17 cellular contexts compared by ENCODE assay signal in the genomic region with DNA sequence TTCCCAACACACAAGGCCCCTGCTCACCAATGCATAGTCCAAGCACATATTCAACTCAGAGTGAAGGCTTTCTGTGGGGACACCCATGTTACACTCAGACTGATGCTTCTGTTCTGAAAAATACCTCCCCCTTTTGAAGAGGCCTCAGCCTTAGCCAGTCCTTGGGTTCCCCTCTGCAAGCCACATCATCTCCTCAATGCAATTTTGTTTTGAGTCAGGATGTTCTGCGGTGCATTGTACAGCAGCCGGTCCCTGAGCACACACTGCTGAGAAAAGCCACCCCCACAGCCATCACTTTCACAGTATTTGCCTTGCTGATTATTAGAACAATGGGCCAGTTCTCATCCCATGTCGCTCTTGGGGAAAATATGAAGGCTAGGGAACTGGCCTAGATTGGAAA.
A peak's percentile ranks its signal among the peaks of the same experiment; 100 is the strongest.
DNase-seq lines count a peak whose midpoint lies in the region; ATAC-seq and TF ChIP-seq lines count a peak whose summit lies in the region.
"Had no signal": no experiment of that assay in that cellular context is flagged by ENCODE, and none has a peak within 500 bp of the region (broad histone marks: within the 10 kb centered on the region; RNA-seq: fewer than 3 reads in every experiment).

No MANE protein-coding gene starts in this region.

- TF ChIP-seq POLR2A in spleen (IDR thresholded peaks at IDR 0.05), result no peak

- H3K27ac ChIP-seq in spleen, result no peak overlapping the region
- H3K27ac ChIP-seq: body of pancreas, upper lobe of right lung had no signal

- H3K9me3 ChIP-seq in spleen, result no peaks in the 10 kb centered on the region
- H3K9me3 ChIP-seq: body of pancreas, upper lobe of right lung had no signal

- H3K36me3 ChIP-seq in spleen, result no peaks in the 10 kb centered on the region
- H3K36me3 ChIP-seq: upper lobe of right lung had no signal

- no peaks in the 10 kb centered on the region for H3K4me1 ChIP-seq in spleen
- H3K4me1 ChIP-seq: body of pancreas, upper lobe of right lung had no signal

- TF ChIP-seq CTCF in GM10266 (IDR thresholded peaks at IDR 0.05; ENCODE audit: control insufficient read depth, insufficient read depth, low read depth, missing control alignments), result no peak
- no peak for TF ChIP-seq CTCF in spleen (IDR thresholded peaks at IDR 0.05 in 8 of 11, conservative IDR thresholded peaks at IDR 0.05 in 3 of 11)

- no peaks in the 10 kb centered on the region for H3K27me3 ChIP-seq in spleen (replicated peaks in 1 of 7)
- H3K27me3 ChIP-seq: body of pancreas, upper lobe of right lung had no signal

- intact Hi-C loops in left cardiac atrium (cut with DNase I) (no loop called here), spleen (cut with DNase I; ENCODE audit: low total_unique reads) (no loop called here)

- DNase-seq in GM10266 (ENCODE audit: extremely low spot score) (peak; percentile 29), left cardiac atrium (no peak), DMS53 (lab: John Stamatoyannopoulos, UW) (no peak), spleen (no peak), A172 (ENCODE audit: low spot score) (no peak)
- DNase-seq: activated naive CD4-positive, alpha-beta T cell treated with anti-CD3 and anti-CD28 coated beads, Interleukin-2, amount 10 ng/mL, durations not matched to agents 7 days and 5 days; body of pancreas; CD8-positive, alpha-beta memory T cell; EL; NCI-H1417; NCI-H510A; stimulated activated naive CD4-positive, alpha-beta T cell; upper lobe of right lung had no signal

- H3K4me3 ChIP-seq in spleen, result no peak overlapping the region
- H3K4me3 ChIP-seq: body of pancreas, K562, upper lobe of right lung had no signal

- 74 to 87% (median 78%) methylated on average over 3 of the region's 3 CpGs for WGBS in spleen, 5 donors

- ATAC-seq in GM18909 (IDR thresholded peaks at IDR 0.05; ENCODE audit: poor library complexity, unreplicated experiment), result peak; percentile 78
- peak; percentile 68 for ATAC-seq in GM21825 (IDR thresholded peaks at IDR 0.05; ENCODE audit: unreplicated experiment)
- peak; percentile 81 for ATAC-seq in HG03378 (IDR thresholded peaks at IDR 0.05; ENCODE audit: unreplicated experiment)
- no peak for ATAC-seq in left cardiac atrium
- ATAC-seq: body of pancreas, K562, upper lobe of right lung had no signal

Comparison
In these comparisons a context has a peak if more than half of its experiments do, and no peak if none do; other contexts are left out.
1. ATAC-seq: peak in GM18909 (single experiment), GM21825 (single experiment) and HG03378 (single experiment); none in left cardiac atrium (0 of 2).